ENCODE assay signal across 22 cellular contexts in the genomic region with DNA sequence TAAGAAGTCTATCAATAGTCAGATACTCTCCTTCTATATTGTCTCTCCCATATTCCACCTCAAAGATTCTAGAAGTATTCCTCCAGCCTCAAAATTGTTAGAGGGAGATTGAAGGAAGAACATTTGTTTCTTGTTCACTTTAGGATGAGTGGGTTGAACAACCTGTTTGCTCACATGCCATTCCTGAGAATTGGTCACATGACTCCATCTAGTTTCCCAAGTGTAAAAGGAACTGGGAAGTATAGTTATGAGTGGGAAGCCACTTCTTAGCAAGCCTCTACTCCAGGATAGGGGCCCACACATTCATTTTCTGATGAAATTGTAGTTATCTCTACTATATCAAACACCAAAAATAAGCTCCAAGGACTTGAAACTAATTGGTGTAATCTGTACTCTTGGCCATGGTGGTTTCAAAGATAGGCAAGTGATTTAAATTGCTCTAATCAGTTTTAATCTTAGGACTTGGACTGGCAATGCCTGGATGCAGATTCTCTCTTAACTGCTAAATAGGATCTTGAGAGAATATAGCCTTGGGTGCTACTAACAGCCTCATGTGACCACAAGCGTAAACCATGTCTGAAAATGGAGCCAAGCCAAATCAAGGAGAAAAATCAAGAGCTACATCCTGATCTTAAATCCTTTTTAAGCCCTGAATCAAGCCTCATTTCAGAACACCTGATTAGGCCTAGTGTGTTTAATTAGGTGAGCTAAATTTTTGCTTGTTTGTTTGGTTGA.
DNase-seq lines count a peak whose midpoint lies in the region; ATAC-seq, FAIRE-seq and TF ChIP-seq lines count a peak whose summit lies in the region.
"Had no signal": no experiment of that assay in that cellular context is flagged by ENCODE, and none has a peak within 500 bp of the region (broad histone marks: within the 10 kb centered on the region; RNA-seq: fewer than 3 reads in every experiment).

No MANE protein-coding gene starts in this region.

- H3K79me2 ChIP-seq in K562 (ENCODE audit: control insufficient read depth, insufficient read depth, low read length): no peaks in the 10 kb centered on the region
- no peaks in the 10 kb centered on the region for H3K79me2 ChIP-seq in trophoblast cell (ENCODE audit: control insufficient read depth, insufficient read depth, low read length, poor library complexity)

- H3K9me3 ChIP-seq in K562 (replicated peaks; ENCODE audit: control insufficient read depth, insufficient read depth, low read depth, low read length) (no peaks in the 10 kb centered on the region), trophoblast cell (ENCODE audit: insufficient read depth, low read depth, low read length) (no peaks in the 10 kb centered on the region)
- H3K9me3 ChIP-seq: Caco-2 had no signal

- H2AK5ac ChIP-seq in trophoblast cell (ENCODE audit: low read length): no peak overlapping the region

- in situ Hi-C loops in K562 (cut with MboI): no loop called here

- no peak overlapping the region for H3K4ac ChIP-seq in trophoblast cell (ENCODE audit: low read depth, low read length)

- H3K4me1 ChIP-seq in K562 (replicated peaks in 1 of 2; ENCODE audit: control insufficient read depth in 2 of 2, insufficient read depth in 2 of 2, low read length in 2 of 2) (no peaks in the 10 kb centered on the region), trophoblast cell (ENCODE audit: control insufficient read depth in 1 of 2, insufficient read depth in 2 of 2, low read length in 2 of 2) (no peaks in the 10 kb centered on the region)

- TF ChIP-seq EP300 in Ishikawa (IDR thresholded peaks at IDR 0.05; ENCODE audit: borderline replicate concordance) (no peak), K562 (IDR thresholded peaks at IDR 0.05; ENCODE audit: low read length) (no peak)

- no peaks in the 10 kb centered on the region for H3K9me1 ChIP-seq in K562 (ENCODE audit: control insufficient read depth, insufficient read depth, low read length)

- H4K20me1 ChIP-seq in K562 (replicated peaks; ENCODE audit: control insufficient read depth, insufficient read depth, low read length): no peaks in the 10 kb centered on the region

- ATAC-seq in K562 (no peak), left cardiac atrium (no peak), HG02678 (IDR thresholded peaks at IDR 0.05; ENCODE audit: unreplicated experiment) (no peak), HG03342 (IDR thresholded peaks at IDR 0.05; ENCODE audit: unreplicated experiment) (no peak)
- ATAC-seq: SK-N-SH treated with all-trans-retinoic acid at 6 μM for 48 hours had no signal

- H2BK120ac ChIP-seq in trophoblast cell (ENCODE audit: insufficient read depth, low read length, poor library complexity): no peak overlapping the region

- CTCF ChIA-PET in K562 (lab: Yijun Ruan, JAX; ENCODE audit: low intra/inter-chr PET ratio): no interaction called here

- H3K18ac ChIP-seq in trophoblast cell (ENCODE audit: low read length): no peak overlapping the region

- H4K91ac ChIP-seq in trophoblast cell (ENCODE audit: low read depth, low read length): no peak overlapping the region

- H3K27me3 ChIP-seq in K562 (ENCODE audit: control insufficient read depth in 2 of 2, insufficient read depth in 2 of 2, low read length in 2 of 2) (no peaks in the 10 kb centered on the region), trophoblast cell (ENCODE audit: insufficient read depth, low read length) (no peaks in the 10 kb centered on the region)

- H3K79me1 ChIP-seq in trophoblast cell (ENCODE audit: low read length): no peaks in the 10 kb centered on the region

- H4K12ac ChIP-seq in trophoblast cell (ENCODE audit: low read depth, low read length): no peak overlapping the region

- no peak overlapping the region for H3K23ac ChIP-seq in trophoblast cell (ENCODE audit: low read length)

- H2AFZ ChIP-seq in K562 (ENCODE audit: low read depth, low read length) (no peak overlapping the region), trophoblast cell (ENCODE audit: insufficient read depth, low read length, poor library complexity) (no peak overlapping the region)

- H3K36me3 ChIP-seq in K562 (ENCODE audit: control insufficient read depth, insufficient read depth, low read length): no peaks in the 10 kb centered on the region
- H3K36me3 ChIP-seq in trophoblast cell (ENCODE audit: control insufficient read depth in 1 of 2, insufficient read depth in 2 of 2, low read length in 2 of 2): no peaks in the 10 kb centered on the region

- H3K4me3 ChIP-seq in K562: no peak overlapping the region
- H3K4me3 ChIP-seq in trophoblast cell (ENCODE audit: low read depth, low read length): no peak overlapping the region

- H3K14ac ChIP-seq in trophoblast cell (ENCODE audit: low read length): no peak overlapping the region

- no peak overlapping the region for H4K8ac ChIP-seq in trophoblast cell (ENCODE audit: low read depth, low read length)

- intact Hi-C loops in K562 (cut with micrococcal nuclease) (no loop called here), left cardiac atrium (cut with DNase I) (no loop called here)

- H3K4me2 ChIP-seq in K562 (ENCODE audit: insufficient read depth, low read length) (no peak overlapping the region), trophoblast cell (ENCODE audit: low read length) (no peak overlapping the region)

- FAIRE-seq in K562 (lab: Jason Lieb, UNC): no peak
- FAIRE-seq: HTR-8/SVneo, RCC 7860 had no signal

- no peak for TF ChIP-seq CTCF in K562 (IDR thresholded peaks at IDR 0.05 in 2 of 3, conservative IDR thresholded peaks at IDR 0.05 in 1 of 3; ENCODE audit: insufficient read depth in 2 of 3, low read depth in 1 of 3, low read length in 3 of 3)

- 0% methylated on average over 1 of the region's 1 CpG for WGBS in K562 (ENCODE audit: insufficient coverage, low coverage, missing lambda C conversion rate)
- WGBS in trophoblast cell (ENCODE audit: extremely low coverage, insufficient coverage, insufficient read length): no CpG with 5 or more reads among the region's 1 CpG

- H3K27ac ChIP-seq in K562 (ENCODE audit: extremely low read depth, low read depth, low read length): no peak overlapping the region
- H3K27ac ChIP-seq in trophoblast cell (ENCODE audit: low read depth, low read length): no peak overlapping the region
- H3K27ac ChIP-seq: C4-2B had no signal

- no peak overlapping the region for H2BK12ac ChIP-seq in trophoblast cell (ENCODE audit: low read length)

- no peak for TF ChIP-seq POLR2A in K562 (conservative IDR thresholded peaks at IDR 0.05)

- DNase-seq in DMS53 treated with DMSO at 0.1 percent for 48 hours (lab: John Stamatoyannopoulos, UW; ENCODE audit: unreplicated experiment): peak; percentile 1
- no peak for DNase-seq in K562 (ENCODE audit: extremely low read depth in 1 of 4, low spot score in 3 of 4)
- DNase-seq in trophoblast cell: peak; percentile 78 to 93
- no peak for DNase-seq in left cardiac atrium
- DNase-seq in ecto neural progenitor cell (ENCODE audit: low spot score): no peak
- DNase-seq: GOT3, HFFc6, KBM-7, NCI-H1417 treated with DMSO at 0.1 percent for 48 hours, NCI-H1930, NCI-H2171 treated with DMSO at 0.1 percent for 48 hours, NCI-H446 treated with DMSO at 0.1 percent for 48 hours, SHP77, T-helper 1 cell had no signal

- H3K9ac ChIP-seq in K562 (ENCODE audit: insufficient read depth in 1 of 2, low read depth in 2 of 2, low read length in 2 of 2) (no peak overlapping the region), trophoblast cell (ENCODE audit: low read length) (no peak overlapping the region)

- BruUV-seq in K562 (replicated peaks; lab: Mats Ljungman, UMichigan): no TSS peak

- TF ChIP-seq RAD21 in Ishikawa (IDR thresholded peaks at IDR 0.05; ENCODE audit: low read depth) (no peak), K562 (CRISPR knock-in tag; conservative IDR thresholded peaks at IDR 0.05 in 1 of 2, IDR thresholded peaks at IDR 0.05 in 1 of 2) (no peak)

- H2BK5ac ChIP-seq in trophoblast cell (ENCODE audit: low read depth, low read length, poor library complexity): no peak overlapping the region

- POLR2A ChIA-PET in K562 (lab: Yijun Ruan, JAX): no interaction called here

TF ChIP-seq in Ishikawa, 13 proteins besides CTCF, POLR2A, EP300 and RAD21:
- TF ChIP-seq, protein P1, sequence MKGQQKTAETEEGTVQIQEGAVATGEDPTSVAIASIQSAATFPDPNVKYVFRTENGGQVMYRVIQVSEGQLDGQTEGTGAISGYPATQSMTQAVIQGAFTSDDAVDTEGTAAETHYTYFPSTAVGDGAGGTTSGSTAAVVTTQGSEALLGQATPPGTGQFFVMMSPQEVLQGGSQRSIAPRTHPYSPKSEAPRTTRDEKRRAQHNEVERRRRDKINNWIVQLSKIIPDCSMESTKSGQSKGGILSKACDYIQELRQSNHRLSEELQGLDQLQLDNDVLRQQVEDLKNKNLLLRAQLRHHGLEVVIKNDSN (IDR thresholded peaks at IDR 0.05): peak; percentile 83
- no peak for TF ChIP-seq CEBPB (IDR thresholded peaks at IDR 0.05)

TF ChIP-seq in K562, 482 proteins besides CTCF, POLR2A, EP300 and RAD21 (continues in another document):
- no peak for TF ChIP-seq NR2F6 (CRISPR knock-in tag; IDR thresholded peaks at IDR 0.05)
- no peak for TF ChIP-seq HSF4 (CRISPR knock-in tag; IDR thresholded peaks at IDR 0.05; ENCODE audit: borderline replicate concordance)
- TF ChIP-seq, protein P2, sequence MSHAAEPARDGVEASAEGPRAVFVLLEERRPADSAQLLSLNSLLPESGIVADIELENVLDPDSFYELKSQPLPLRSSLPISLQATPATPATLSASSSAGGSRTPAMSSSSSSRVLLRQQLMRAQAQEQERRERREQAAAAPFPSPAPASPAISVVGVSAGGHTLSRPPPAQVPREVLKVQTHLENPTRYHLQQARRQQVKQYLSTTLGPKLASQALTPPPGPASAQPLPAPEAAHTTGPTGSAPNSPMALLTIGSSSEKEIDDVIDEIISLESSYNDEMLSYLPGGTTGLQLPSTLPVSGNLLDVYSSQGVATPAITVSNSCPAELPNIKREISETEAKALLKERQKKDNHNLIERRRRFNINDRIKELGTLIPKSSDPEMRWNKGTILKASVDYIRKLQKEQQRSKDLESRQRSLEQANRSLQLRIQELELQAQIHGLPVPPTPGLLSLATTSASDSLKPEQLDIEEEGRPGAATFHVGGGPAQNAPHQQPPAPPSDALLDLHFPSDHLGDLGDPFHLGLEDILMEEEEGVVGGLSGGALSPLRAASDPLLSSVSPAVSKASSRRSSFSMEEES (CRISPR knock-in tag; IDR thresholded peaks at IDR 0.05): peak; percentile 65
- TF ChIP-seq ZNF41 (CRISPR knock-in tag; conservative IDR thresholded peaks at IDR 0.05): no peak
- TF ChIP-seq TRIM28 (IDR thresholded peaks at IDR 0.05): no peak

Comparison
In these comparisons a context has a peak if more than half of its experiments do, and no peak if none do; other contexts are left out.
1. DNase-seq: peak in DMS53 treated with DMSO at 0.1 percent for 48 hours (single experiment) and trophoblast cell (2 of 2); none in K562 (0 of 4), left cardiac atrium (single experiment) and ecto neural progenitor cell (single experiment).